1 cellular context compared by ENCODE assay signal in the genomic region with DNA sequence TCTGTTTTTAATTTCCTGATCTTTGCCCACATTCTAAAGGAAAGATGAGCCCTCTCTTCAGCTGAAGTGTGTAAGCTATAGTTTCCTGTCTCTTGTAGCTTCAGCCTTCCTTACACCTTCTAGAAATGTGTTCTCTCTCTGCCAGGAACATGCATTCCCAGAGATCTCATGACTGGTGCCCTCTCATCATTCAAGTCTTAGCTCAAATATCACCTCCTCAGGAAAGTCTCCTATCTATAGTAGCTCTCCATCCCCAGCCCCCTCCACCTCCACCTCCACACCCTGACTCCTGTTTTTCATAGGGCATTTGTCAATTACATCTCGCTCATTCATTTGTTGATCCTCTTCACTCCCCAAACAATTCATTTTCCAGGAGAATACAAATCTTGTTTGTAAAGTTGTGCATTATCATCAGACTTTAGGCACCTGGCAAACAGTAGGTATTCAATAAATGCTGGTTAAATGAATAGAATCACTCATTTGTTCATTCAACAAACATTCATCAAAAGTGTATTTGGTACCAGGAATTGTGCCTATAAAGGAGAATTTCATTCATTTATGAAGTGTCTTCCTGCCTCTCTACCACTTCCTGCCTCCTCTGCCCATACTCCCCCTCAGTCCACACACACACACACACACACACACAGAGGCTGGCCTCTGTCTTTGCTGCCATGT.
TF ChIP-seq lines count a peak whose summit lies in the region.

No MANE protein-coding gene starts in this region.

TF ChIP-seq in HepG2, 621 proteins besides CTCF, POLR2A, EP300 and RAD21 (continued from another document and continues in another):
- TF ChIP-seq ZNF788 (CRISPR knock-in tag; IDR thresholded peaks at IDR 0.05; ENCODE audit: borderline replicate concordance) (0 out of 2 replicates have a peak, but pooled peaks have one; percentile 21), NCOA2 (CRISPR knock-in tag; IDR thresholded peaks at IDR 0.05) (no peak), POGZ (CRISPR knock-in tag; IDR thresholded peaks at IDR 0.05) (no peak), ZNF260 (CRISPR knock-in tag; IDR thresholded peaks at IDR 0.05; ENCODE audit: borderline replicate concordance, low read depth) (no peak), ZNF510 (CRISPR knock-in tag; IDR thresholded peaks at IDR 0.05; ENCODE audit: low read depth) (no peak), HDAC2 (CRISPR knock-in tag; IDR thresholded peaks at IDR 0.05) (no peak), MAZ (IDR thresholded peaks at IDR 0.05; ENCODE audit: borderline replicate concordance, low read depth, low read length) (no peak), MAZ (CRISPR knock-in tag; IDR thresholded peaks at IDR 0.05; ENCODE audit: low read depth) (no peak), HNRNPK (IDR thresholded peaks at IDR 0.05; ENCODE audit: low read depth, low read length, poor library complexity, severe bottlenecking) (peak; percentile 34), ZNF3 (CRISPR knock-in tag; IDR thresholded peaks at IDR 0.05) (peak; percentile 86), ATRX (CRISPR knock-in tag; IDR thresholded peaks at IDR 0.05; ENCODE audit: borderline replicate concordance) (no peak), NR2F6 (IDR thresholded peaks at IDR 0.05) (no peak), NR2F6 (CRISPR knock-in tag; IDR thresholded peaks at IDR 0.05) (peak; percentile 25; the same call in 1 of the 2 replicates), ZNF652 (CRISPR knock-in tag; IDR thresholded peaks at IDR 0.05; ENCODE audit: borderline replicate concordance, low read depth) (no peak), ZNF777 (CRISPR knock-in tag; IDR thresholded peaks at IDR 0.05) (no peak), BHLHE40 (IDR thresholded peaks at IDR 0.05; ENCODE audit: low read length) (no peak), CENPX (CRISPR knock-in tag; IDR thresholded peaks at IDR 0.05) (no peak), ZNF10 (CRISPR knock-in tag; IDR thresholded peaks at IDR 0.05; ENCODE audit: borderline replicate concordance, low read depth) (no peak), ZNF512B (CRISPR knock-in tag; IDR thresholded peaks at IDR 0.05; ENCODE audit: borderline replicate concordance) (0 out of 2 replicates have a peak, but pooled peaks have one; percentile 43), ZNF121 (CRISPR knock-in tag; IDR thresholded peaks at IDR 0.05) (no peak), TCF7L2 (IDR thresholded peaks at IDR 0.05; ENCODE audit: low read depth, low read length) (no peak), FOSL2 (CRISPR knock-in tag; IDR thresholded peaks at IDR 0.05) (no peak), MLLT10 (CRISPR knock-in tag; IDR thresholded peaks at IDR 0.05) (no peak), DDIT3 (CRISPR knock-in tag; IDR thresholded peaks at IDR 0.05) (no peak), ZKSCAN1 (IDR thresholded peaks at IDR 0.05; ENCODE audit: low read length) (no peak), ZNF326 (CRISPR knock-in tag; IDR thresholded peaks at IDR 0.05; ENCODE audit: borderline replicate concordance) (no peak), PLRG1 (conservative IDR thresholded peaks at IDR 0.05) (no peak), ZNF770 (CRISPR knock-in tag; IDR thresholded peaks at IDR 0.05) (no peak), SNAI1 (CRISPR knock-in tag; IDR thresholded peaks at IDR 0.05; ENCODE audit: borderline replicate concordance) (no peak), ZNF136 (CRISPR knock-in tag; IDR thresholded peaks at IDR 0.05; ENCODE audit: low read depth) (no peak), NR2C2 (CRISPR knock-in tag; IDR thresholded peaks at IDR 0.05; ENCODE audit: borderline replicate concordance) (no peak), ZNF790 (CRISPR knock-in tag; IDR thresholded peaks at IDR 0.05; ENCODE audit: borderline replicate concordance) (no peak), ZNF562 (CRISPR knock-in tag; IDR thresholded peaks at IDR 0.05; ENCODE audit: borderline replicate concordance) (no peak), SCMH1 (CRISPR knock-in tag; IDR thresholded peaks at IDR 0.05; ENCODE audit: borderline replicate concordance) (no peak), RBM39 (IDR thresholded peaks at IDR 0.05; ENCODE audit: low read depth, low read length, poor library complexity, severe bottlenecking) (no peak), ZSCAN9 (CRISPR knock-in tag; IDR thresholded peaks at IDR 0.05; ENCODE audit: borderline replicate concordance) (no peak), SSRP1 (CRISPR knock-in tag; IDR thresholded peaks at IDR 0.05) (no peak), CENPT (CRISPR knock-in tag; IDR thresholded peaks at IDR 0.05; ENCODE audit: low read depth) (no peak)
- TF ChIP-seq, protein P1, sequence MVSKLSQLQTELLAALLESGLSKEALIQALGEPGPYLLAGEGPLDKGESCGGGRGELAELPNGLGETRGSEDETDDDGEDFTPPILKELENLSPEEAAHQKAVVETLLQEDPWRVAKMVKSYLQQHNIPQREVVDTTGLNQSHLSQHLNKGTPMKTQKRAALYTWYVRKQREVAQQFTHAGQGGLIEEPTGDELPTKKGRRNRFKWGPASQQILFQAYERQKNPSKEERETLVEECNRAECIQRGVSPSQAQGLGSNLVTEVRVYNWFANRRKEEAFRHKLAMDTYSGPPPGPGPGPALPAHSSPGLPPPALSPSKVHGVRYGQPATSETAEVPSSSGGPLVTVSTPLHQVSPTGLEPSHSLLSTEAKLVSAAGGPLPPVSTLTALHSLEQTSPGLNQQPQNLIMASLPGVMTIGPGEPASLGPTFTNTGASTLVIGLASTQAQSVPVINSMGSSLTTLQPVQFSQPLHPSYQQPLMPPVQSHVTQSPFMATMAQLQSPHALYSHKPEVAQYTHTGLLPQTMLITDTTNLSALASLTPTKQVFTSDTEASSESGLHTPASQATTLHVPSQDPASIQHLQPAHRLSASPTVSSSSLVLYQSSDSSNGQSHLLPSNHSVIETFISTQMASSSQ (IDR thresholded peaks at IDR 0.05; ENCODE audit: low read depth) = no peak
- TF ChIP-seq, protein P1 (CRISPR knock-in tag; IDR thresholded peaks at IDR 0.05; ENCODE audit: borderline replicate concordance) = 0 out of 2 replicates have a peak, but pooled peaks have one; percentile 36
- TF ChIP-seq, protein P2, sequence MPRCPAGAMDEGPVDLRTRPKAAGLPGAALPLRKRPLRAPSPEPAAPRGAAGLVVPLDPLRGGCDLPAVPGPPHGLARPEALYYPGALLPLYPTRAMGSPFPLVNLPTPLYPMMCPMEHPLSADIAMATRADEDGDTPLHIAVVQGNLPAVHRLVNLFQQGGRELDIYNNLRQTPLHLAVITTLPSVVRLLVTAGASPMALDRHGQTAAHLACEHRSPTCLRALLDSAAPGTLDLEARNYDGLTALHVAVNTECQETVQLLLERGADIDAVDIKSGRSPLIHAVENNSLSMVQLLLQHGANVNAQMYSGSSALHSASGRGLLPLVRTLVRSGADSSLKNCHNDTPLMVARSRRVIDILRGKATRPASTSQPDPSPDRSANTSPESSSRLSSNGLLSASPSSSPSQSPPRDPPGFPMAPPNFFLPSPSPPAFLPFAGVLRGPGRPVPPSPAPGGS (CRISPR knock-in tag; IDR thresholded peaks at IDR 0.05) = peak; percentile 11; the same call in 1 of the 2 replicates
- TF ChIP-seq, protein P3, sequence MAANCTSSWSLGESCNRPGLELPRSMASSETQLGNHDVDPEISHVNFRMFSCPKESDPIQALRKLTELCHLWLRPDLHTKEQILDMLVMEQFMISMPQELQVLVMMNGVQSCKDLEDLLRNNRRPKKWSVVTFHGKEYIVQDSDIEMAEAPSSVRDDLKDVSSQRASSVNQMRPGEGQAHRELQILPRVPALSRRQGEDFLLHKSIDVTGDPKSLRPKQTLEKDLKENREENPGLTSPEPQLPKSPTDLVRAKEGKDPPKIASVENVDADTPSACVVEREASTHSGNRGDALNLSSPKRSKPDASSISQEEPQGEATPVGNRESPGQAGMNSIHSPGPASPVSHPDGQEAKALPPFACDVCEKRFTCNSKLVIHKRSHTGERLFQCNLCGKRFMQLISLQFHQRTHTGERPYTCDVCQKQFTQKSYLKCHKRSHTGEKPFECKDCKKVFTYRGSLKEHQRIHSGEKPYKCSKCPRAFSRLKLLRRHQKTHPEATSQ (CRISPR knock-in tag; IDR thresholded peaks at IDR 0.05; ENCODE audit: borderline replicate concordance) = no peak
- TF ChIP-seq, protein P4, sequence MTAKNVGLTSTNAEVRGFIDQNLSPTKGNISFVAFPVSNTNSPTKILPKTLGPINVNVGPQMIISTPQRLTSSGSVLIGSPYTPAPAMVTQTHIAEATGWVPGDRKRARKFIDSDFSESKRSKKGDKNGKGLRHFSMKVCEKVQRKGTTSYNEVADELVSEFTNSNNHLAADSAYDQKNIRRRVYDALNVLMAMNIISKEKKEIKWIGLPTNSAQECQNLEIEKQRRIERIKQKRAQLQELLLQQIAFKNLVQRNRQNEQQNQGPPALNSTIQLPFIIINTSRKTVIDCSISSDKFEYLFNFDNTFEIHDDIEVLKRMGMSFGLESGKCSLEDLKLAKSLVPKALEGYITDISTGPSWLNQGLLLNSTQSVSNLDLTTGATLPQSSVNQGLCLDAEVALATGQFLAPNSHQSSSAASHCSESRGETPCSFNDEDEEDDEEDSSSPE (CRISPR knock-in tag; IDR thresholded peaks at IDR 0.05) = no peak
- TF ChIP-seq, protein P5, sequence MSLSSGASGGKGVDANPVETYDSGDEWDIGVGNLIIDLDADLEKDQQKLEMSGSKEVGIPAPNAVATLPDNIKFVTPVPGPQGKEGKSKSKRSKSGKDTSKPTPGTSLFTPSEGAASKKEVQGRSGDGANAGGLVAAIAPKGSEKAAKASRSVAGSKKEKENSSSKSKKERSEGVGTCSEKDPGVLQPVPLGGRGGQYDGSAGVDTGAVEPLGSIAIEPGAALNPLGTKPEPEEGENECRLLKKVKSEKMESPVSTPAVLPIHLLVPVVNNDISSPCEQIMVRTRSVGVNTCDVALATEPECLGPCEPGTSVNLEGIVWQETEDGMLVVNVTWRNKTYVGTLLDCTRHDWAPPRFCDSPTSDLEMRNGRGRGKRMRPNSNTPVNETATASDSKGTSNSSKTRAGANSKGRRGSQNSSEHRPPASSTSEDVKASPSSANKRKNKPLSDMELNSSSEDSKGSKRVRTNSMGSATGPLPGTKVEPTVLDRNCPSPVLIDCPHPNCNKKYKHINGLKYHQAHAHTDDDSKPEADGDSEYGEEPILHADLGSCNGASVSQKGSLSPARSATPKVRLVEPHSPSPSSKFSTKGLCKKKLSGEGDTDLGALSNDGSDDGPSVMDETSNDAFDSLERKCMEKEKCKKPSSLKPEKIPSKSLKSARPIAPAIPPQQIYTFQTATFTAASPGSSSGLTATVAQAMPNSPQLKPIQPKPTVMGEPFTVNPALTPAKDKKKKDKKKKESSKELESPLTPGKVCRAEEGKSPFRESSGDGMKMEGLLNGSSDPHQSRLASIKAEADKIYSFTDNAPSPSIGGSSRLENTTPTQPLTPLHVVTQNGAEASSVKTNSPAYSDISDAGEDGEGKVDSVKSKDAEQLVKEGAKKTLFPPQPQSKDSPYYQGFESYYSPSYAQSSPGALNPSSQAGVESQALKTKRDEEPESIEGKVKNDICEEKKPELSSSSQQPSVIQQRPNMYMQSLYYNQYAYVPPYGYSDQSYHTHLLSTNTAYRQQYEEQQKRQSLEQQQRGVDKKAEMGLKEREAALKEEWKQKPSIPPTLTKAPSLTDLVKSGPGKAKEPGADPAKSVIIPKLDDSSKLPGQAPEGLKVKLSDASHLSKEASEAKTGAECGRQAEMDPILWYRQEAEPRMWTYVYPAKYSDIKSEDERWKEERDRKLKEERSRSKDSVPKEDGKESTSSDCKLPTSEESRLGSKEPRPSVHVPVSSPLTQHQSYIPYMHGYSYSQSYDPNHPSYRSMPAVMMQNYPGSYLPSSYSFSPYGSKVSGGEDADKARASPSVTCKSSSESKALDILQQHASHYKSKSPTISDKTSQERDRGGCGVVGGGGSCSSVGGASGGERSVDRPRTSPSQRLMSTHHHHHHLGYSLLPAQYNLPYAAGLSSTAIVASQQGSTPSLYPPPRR (CRISPR knock-in tag; IDR thresholded peaks at IDR 0.05; ENCODE audit: borderline replicate concordance) = peak; percentile 39; the same call in 1 of the 2 replicates
